ENCODE assay signal across 1 cellular context in the genomic region with DNA sequence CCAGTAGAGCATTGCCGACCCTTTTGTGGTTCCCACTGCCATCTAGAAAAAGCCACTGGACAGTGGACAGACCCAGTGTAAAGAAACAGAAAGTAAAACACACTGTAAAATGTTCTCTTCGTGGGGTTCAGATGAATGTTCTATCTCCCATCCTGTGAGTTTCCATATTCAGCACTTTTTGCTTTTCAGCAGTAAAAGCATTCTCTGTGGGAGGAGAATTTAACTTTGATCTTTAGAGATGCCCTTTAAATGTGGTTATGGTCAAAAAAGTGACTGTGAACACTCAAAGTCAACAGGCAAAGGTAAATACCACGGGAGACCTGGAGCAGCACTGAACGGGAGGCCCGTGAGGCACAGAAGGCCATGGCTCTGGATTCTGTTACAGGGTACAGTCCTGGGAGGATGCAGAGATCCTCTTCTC.
TF ChIP-seq lines count a peak whose summit lies in the region.

No MANE protein-coding gene starts in this region.

TF ChIP-seq in HepG2, 621 proteins besides CTCF, POLR2A, EP300 and RAD21:
- TF ChIP-seq MAFK (conservative IDR thresholded peaks at IDR 0.05 in 1 of 2, IDR thresholded peaks at IDR 0.05 in 1 of 2; ENCODE audit: low read length in 2 of 2) (0 out of 4 replicates have a peak, but pooled peaks of 1 of the 2 experiments have one; percentile 7), KAT7 (CRISPR knock-in tag; IDR thresholded peaks at IDR 0.05; ENCODE audit: borderline replicate concordance) (no peak)
TF ChIP-seq in HepG2: peak in this region for 1.
